Comparison of ENCODE assay signal across 18 cellular contexts in the genomic region with DNA sequence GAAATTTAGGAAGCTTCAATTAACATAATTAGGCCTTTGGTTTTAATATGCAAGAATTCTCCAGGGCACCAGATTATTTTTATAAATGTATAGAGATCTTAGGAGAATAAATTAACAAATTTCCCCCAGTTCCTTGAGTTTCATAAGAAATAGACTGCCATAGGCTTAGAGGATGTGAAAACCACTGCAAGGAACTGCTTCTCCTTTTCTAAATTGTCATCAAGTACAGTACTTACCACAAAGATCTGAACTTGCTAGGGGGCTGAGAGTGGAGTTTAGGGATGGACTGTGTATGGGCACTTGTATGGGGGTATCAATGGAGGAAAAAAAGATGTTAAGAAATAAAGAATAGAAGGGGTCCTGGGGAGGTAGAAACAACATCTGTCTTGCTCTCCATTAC. TPM values are rescaled to one million over a fixed set of nuclear protein-coding genes. Genes with fewer than 3 reads are reported as not detected.
DNase-seq lines count a peak whose midpoint lies in the region; ATAC-seq, FAIRE-seq and TF ChIP-seq lines count a peak whose summit lies in the region.
"Had no signal": no experiment of that assay in that cellular context is flagged by ENCODE, and none has a peak within 500 bp of the region (broad histone marks: within the 10 kb centered on the region; RNA-seq: fewer than 3 reads in every experiment).

No MANE protein-coding gene starts in this region.

- ATAC-seq in GM18505 (IDR thresholded peaks at IDR 0.05; ENCODE audit: unreplicated experiment) (peak; percentile 73), GM19395 (IDR thresholded peaks at IDR 0.05; ENCODE audit: unreplicated experiment) (peak; percentile 68), HG03280 (IDR thresholded peaks at IDR 0.05; ENCODE audit: unreplicated experiment) (peak; percentile 57), GM18498 (IDR thresholded peaks at IDR 0.05; ENCODE audit: unreplicated experiment) (no peak)
- ATAC-seq: HCT116, SK-N-SH treated with all-trans-retinoic acid at 6 μM for 48 hours, T-helper 17 cell had no signal

- TF ChIP-seq POLR2A in GM18505 (IDR thresholded peaks at IDR 0.05; ENCODE audit: borderline replicate concordance, extremely low read depth, insufficient read depth, insufficient read length) (no peak), GM12892 (IDR thresholded peaks at IDR 0.05; ENCODE audit: low read depth, low read length) (no peak)

- H3K9me3 ChIP-seq in OCI-LY3 (ENCODE audit: insufficient read depth, low read length): no peaks in the 10 kb centered on the region

- no peak for FAIRE-seq in GM12892 (lab: Jason Lieb, UNC)

- DNase-seq in GM12892 (ENCODE audit: insufficient read length): no peak
- no peak for DNase-seq in central memory CD4-positive, alpha-beta T cell
- DNase-seq: Calu3; CD4-positive, CD25-positive, alpha-beta regulatory T cell; GM23248; IMR-90; NCI-H1048; NCI-H146; NCI-H2081 treated with DMSO at 0.1 percent for 48 hours; NCI-H524 treated with DMSO at 0.1 percent for 48 hours; T-helper 17 cell had no signal

- H3K4me3 ChIP-seq in OCI-LY3 (ENCODE audit: low read length): no peak overlapping the region
- H3K4me3 ChIP-seq: GM23248 had no signal

- H3K4me2 ChIP-seq in OCI-LY3 (ENCODE audit: low read length): 0 out of 2 replicates have a peak overlapping the region, but pooled peaks have one; percentile 22

- H3K36me3 ChIP-seq in OCI-LY3 (replicated peaks; ENCODE audit: low read depth, low read length): no peaks in the 10 kb centered on the region

- no peak overlapping the region for H3K9ac ChIP-seq in OCI-LY3 (ENCODE audit: low read length)
- H3K9ac ChIP-seq: GM23248 had no signal

- peaks cover 47% of the 10 kb centered on the region for H3K27me3 ChIP-seq in OCI-LY3 (ENCODE audit: low read depth, low read length)

- TF ChIP-seq CTCF in OCI-LY3 (IDR thresholded peaks at IDR 0.05; ENCODE audit: low read depth, low read length): no peak

- no peak overlapping the region for H2AFZ ChIP-seq in OCI-LY3 (ENCODE audit: low read depth, low read length)
- H2AFZ ChIP-seq: GM23248 had no signal

- H3K27ac ChIP-seq in OCI-LY3 (ENCODE audit: low read length): no peak overlapping the region
- H3K27ac ChIP-seq: GM23248 had no signal

- no peaks in the 10 kb centered on the region for H3K79me2 ChIP-seq in OCI-LY3 (ENCODE audit: low read length)

- H4K20me1 ChIP-seq in OCI-LY3 (ENCODE audit: insufficient read depth, low read length): no peaks in the 10 kb centered on the region

- peaks cover 28% of the 10 kb centered on the region for H3K4me1 ChIP-seq in OCI-LY3 (ENCODE audit: low read length)

RNA-seq across cellular contexts. Expression of a gene that starts 31.1 kb away (rescaled TPM):
- not detected for polyA plus RNA-seq in GM12892 (2012; ENCODE audit: missing spikeins)
- polyA plus RNA-seq: CD4-positive, CD25-positive, alpha-beta regulatory T cell; GM23248; IMR-90 had no signal
